In genomic region chr4:3475713-3476260, GRCh38 we compare ENCODE assay signal across 24 cellular contexts. TPM values are rescaled to one million over a fixed set of nuclear protein-coding genes. Genes with fewer than 3 reads are reported as not detected.
A peak's percentile ranks its signal among the peaks of the same experiment; 100 is the strongest.
DNase-seq lines count a peak whose midpoint lies in the region; ATAC-seq, FAIRE-seq and TF ChIP-seq lines count a peak whose summit lies in the region.
"Had no signal": no experiment of that assay in that cellular context is flagged by ENCODE, and none has a peak within 500 bp of the region (broad histone marks: within the 10 kb centered on the region; RNA-seq: fewer than 3 reads in every experiment).

No MANE protein-coding gene starts in this region.

- no peak overlapping the region for H2AFZ ChIP-seq in osteoblast (ENCODE audit: low read length)
- H2AFZ ChIP-seq: GM23248 had no signal

- H3K36me3 ChIP-seq in kidney (ENCODE audit: control insufficient read depth in 1 of 2, insufficient read depth in 2 of 2, low read length in 2 of 2) (no peaks in the 10 kb centered on the region), osteoblast (ENCODE audit: insufficient read depth, low read length) (no peaks in the 10 kb centered on the region)

- H3K4me3 ChIP-seq in kidney (ENCODE audit: low read length in 2 of 2) (no peak overlapping the region), osteoblast (ENCODE audit: insufficient read depth, low read length) (no peak overlapping the region)
- H3K4me3 ChIP-seq: GM23248 had no signal

- no peak overlapping the region for H3K27ac Mint-ChIP-seq in stimulated activated naive CD8-positive, alpha-beta T cell treated with anti-CD3 and anti-CD28 coated beads, Interleukin-15, amount 100 ng/mL, for 72 hours
- H3K27ac Mint-ChIP-seq: CD4-positive, alpha-beta memory T cell; H9 had no signal

- no peaks in the 10 kb centered on the region for H3K9me3 Mint-ChIP-seq in stimulated activated naive CD8-positive, alpha-beta T cell treated with anti-CD3 and anti-CD28 coated beads, Interleukin-15, amount 100 ng/mL, for 72 hours
- H3K9me3 Mint-ChIP-seq: CD4-positive, alpha-beta memory T cell; H9 had no signal

- H3K9ac ChIP-seq in kidney (ENCODE audit: low read length in 2 of 2), result no peak overlapping the region
- H3K9ac ChIP-seq: GM23248 had no signal

- intact Hi-C loops in kidney (cut with DNase I), result no loop called here

- FAIRE-seq in kidney (lab: Jason Lieb, UNC) (no peak), GM19239 (lab: Jason Lieb, UNC) (no peak)
- FAIRE-seq: GM12891, H1 had no signal

- H3K4me1 Mint-ChIP-seq in stimulated activated naive CD8-positive, alpha-beta T cell treated with anti-CD3 and anti-CD28 coated beads, Interleukin-15, amount 100 ng/mL, for 72 hours, result peaks cover 4% of the 10 kb centered on the region
- H3K4me1 Mint-ChIP-seq: CD4-positive, alpha-beta memory T cell had no signal

- H3K4me2 ChIP-seq in osteoblast (ENCODE audit: insufficient read depth, low read length), result no peak overlapping the region

- peaks cover 6% of the 10 kb centered on the region for H3K27me3 ChIP-seq in osteoblast (ENCODE audit: insufficient read depth, low read length)

- H3K4me1 ChIP-seq in kidney (ENCODE audit: control insufficient read depth in 1 of 2, insufficient read depth in 1 of 2, low read depth in 1 of 2, low read length in 2 of 2) (no peaks in the 10 kb centered on the region), osteoblast (ENCODE audit: insufficient read depth, low read length) (no peaks in the 10 kb centered on the region)

- no peaks in the 10 kb centered on the region for H3K79me2 ChIP-seq in osteoblast (ENCODE audit: insufficient read depth, low read length)

- peaks cover 18% of the 10 kb centered on the region for H3K27me3 Mint-ChIP-seq in stimulated activated naive CD8-positive, alpha-beta T cell treated with anti-CD3 and anti-CD28 coated beads, Interleukin-15, amount 100 ng/mL, for 72 hours

- TF ChIP-seq CTCF in kidney (IDR thresholded peaks at IDR 0.05; ENCODE audit: borderline replicate concordance, extremely low read depth, insufficient read depth), result no peak
- no peak for TF ChIP-seq CTCF in osteoblast (IDR thresholded peaks at IDR 0.05; ENCODE audit: extremely low read depth, low read depth, low read length)

- no peaks in the 10 kb centered on the region for H3K9me3 ChIP-seq in kidney (ENCODE audit: control insufficient read depth in 1 of 2, low read length in 2 of 2)
- no peaks in the 10 kb centered on the region for H3K9me3 ChIP-seq in osteoblast (ENCODE audit: low read depth, low read length)

- peak; percentile 8 for ATAC-seq in stimulated activated naive CD8-positive, alpha-beta T cell treated with anti-CD3 and anti-CD28 coated beads, Interleukin-15, amount 100 ng/mL, for 72 hours
- ATAC-seq in stimulated activated naive CD8-positive, alpha-beta T cell treated with anti-CD3 and anti-CD28 coated beads, Interleukin-15, Interleukin-2, amounts not matched to agents 100 U/mL and 50 U/mL, for 24 hours, result no peak
- no peak for ATAC-seq in HG03342 (IDR thresholded peaks at IDR 0.05; ENCODE audit: unreplicated experiment)
- ATAC-seq: HCT116 had no signal

- no peak overlapping the region for H3K4me3 Mint-ChIP-seq in stimulated activated naive CD8-positive, alpha-beta T cell treated with anti-CD3 and anti-CD28 coated beads, Interleukin-15, amount 100 ng/mL, for 72 hours
- H3K4me3 Mint-ChIP-seq: CD4-positive, alpha-beta memory T cell; H9 had no signal

- H3K27ac ChIP-seq in kidney (ENCODE audit: low read depth in 2 of 2, low read length in 2 of 2) (no peak overlapping the region), osteoblast (ENCODE audit: low read depth, low read length) (no peak overlapping the region)
- H3K27ac ChIP-seq: GM23248 had no signal

- no peak for DNase-seq in stimulated activated naive CD8-positive, alpha-beta T cell treated with anti-CD3 and anti-CD28 coated beads, Interleukin-15, amount 100 ng/mL, for 72 hours
- no peak for DNase-seq in stimulated activated naive CD8-positive, alpha-beta T cell treated with anti-CD3 and anti-CD28 coated beads, Interleukin-15, Interleukin-2, amounts not matched to agents 100 U/mL and 50 U/mL, for 24 hours
- peak; percentile 68 for DNase-seq in kidney
- DNase-seq in osteoblast (ENCODE audit: insufficient read length, low spot score, missing footprints), result peak; percentile 66
- DNase-seq in H4 (ENCODE audit: low spot score), result no peak
- no peak for DNase-seq in GM19239 (ENCODE audit: insufficient read length, low spot score)
- DNase-seq: C1 segment of cervical spinal cord, Calu3, COR-L47, DMS53, DMS79 treated with DMSO at 0.1 percent for 48 hours, GF-D8, GM23248, H9 had no signal

- peaks cover 3% of the 10 kb centered on the region for H4K20me1 ChIP-seq in osteoblast (ENCODE audit: insufficient read depth, low read length)

RNA-seq across cellular contexts. Expression of gene DOK7, which starts 12.7 kb away (rescaled TPM):
- 7.0 TPM for total RNA-seq in kidney
- 1.2 TPM for polyA plus RNA-seq in kidney (ENCODE audit: insufficient read depth, low read depth, low replicate concordance)
- not detected in 2 replicates for total RNA-seq in osteoblast
- total RNA-seq in H4 (2014; rRNA removed; shearing (Covaris generic)), result 0.04 and 0.58 TPM in 2 replicates
- total RNA-seq: A673; CD4-positive, alpha-beta memory T cell; G401; GM23248; H1 had no signal
- polyA plus RNA-seq: BJ, GM23248 had no signal

RNA-seq across cellular contexts. Expression of gene HGFAC, which starts 34.0 kb away (rescaled TPM):
- total RNA-seq in kidney (1.6 TPM), osteoblast (not detected in 2 replicates)
- polyA plus RNA-seq in kidney (ENCODE audit: insufficient read depth, low read depth, low replicate concordance), result 0.86 TPM
- 0.10 and 0.39 TPM in 2 replicates for total RNA-seq in H4 (2014; rRNA removed; shearing (Covaris generic))
- total RNA-seq: A172, Calu3, Daoy, G401, GM23248 had no signal
- polyA plus RNA-seq: BJ; CD4-positive, alpha-beta memory T cell; GM23248 had no signal

RNA-seq across cellular contexts. Expression of gene LRPAP1, which starts 56.4 kb away (rescaled TPM):
- total RNA-seq in kidney (204 TPM), osteoblast (79.3 and 82.9 TPM in 2 replicates)
- polyA plus RNA-seq in kidney (ENCODE audit: insufficient read depth, low read depth, low replicate concordance), result 373 TPM
- total RNA-seq in H4 (2014; rRNA removed; shearing (Covaris generic)), result 257 and 281 TPM in 2 replicates

Comparison
In these comparisons a context has a peak if more than half of its experiments do, and no peak if none do; other contexts are left out.
1. DNase-seq: peak in kidney (single experiment) and osteoblast (single experiment); none in stimulated activated naive CD8-positive, alpha-beta T cell treated with anti-CD3 and anti-CD28 coated beads, Interleukin-15, amount 100 ng/mL, for 72 hours (0 of 2), stimulated activated naive CD8-positive, alpha-beta T cell treated with anti-CD3 and anti-CD28 coated beads, Interleukin-15, Interleukin-2, amounts not matched to agents 100 U/mL and 50 U/mL, for 24 hours (single experiment), H4 (single experiment) and GM19239 (single experiment).